ENCODE assay signal across 28 cellular contexts in genomic region chr18:39419315-39419714, GRCh38.
"Had no signal": no experiment of that assay in that cellular context is flagged by ENCODE, and none has a peak within 500 bp of the region (broad histone marks: within the 10 kb centered on the region; RNA-seq: fewer than 3 reads in every experiment).

No MANE protein-coding gene starts in this region.

- DNase-seq: colonic mucosa; cortex of kidney; dermis blood vessel endothelial cell; dorsolateral prefrontal cortex; effector CD4-positive, alpha-beta T cell; effector CD8-positive, alpha-beta T cell; effector memory CD4-positive, alpha-beta T cell; effector memory CD8-positive, alpha-beta T cell; endodermal cell; erythroblast; esophagus squamous epithelium; foreskin fibroblast; foreskin keratinocyte; foreskin melanocyte; gastrocnemius medialis; glutamatergic neuron; head of caudate nucleus; heart left ventricle; heart right ventricle had no signal

- H3K9me3 ChIP-seq: colonic mucosa, esophagus muscularis mucosa, esophagus squamous epithelium, gastrocnemius medialis, gastroesophageal sphincter, heart left ventricle, heart right ventricle had no signal

- H3K4me1 ChIP-seq: colonic mucosa, esophagus muscularis mucosa, gastrocnemius medialis, gastroesophageal sphincter, heart left ventricle, heart right ventricle had no signal

- ATAC-seq: effector memory CD8-positive, alpha-beta T cell; esophagus mucosa; foreskin keratinocyte; gastrocnemius medialis; gastroesophageal sphincter; heart left ventricle; heart right ventricle had no signal

- FAIRE-seq: colon, endometrium, endothelial cell of umbilical vein, frontal cortex had no signal

- H3K36me3 ChIP-seq: colonic mucosa, esophagus muscularis mucosa, esophagus squamous epithelium, gastrocnemius medialis, gastroesophageal sphincter, heart left ventricle, heart right ventricle had no signal

- H3K27me3 ChIP-seq: colonic mucosa, dorsolateral prefrontal cortex, esophagus muscularis mucosa, esophagus squamous epithelium, foreskin keratinocyte, gastrocnemius medialis, gastroesophageal sphincter, heart left ventricle, heart right ventricle had no signal

- H3K27ac ChIP-seq: colonic mucosa, coronary artery, dorsolateral prefrontal cortex, epithelial cell of prostate, esophagus muscularis mucosa, esophagus squamous epithelium, foreskin keratinocyte, gastrocnemius medialis, gastroesophageal sphincter, heart left ventricle, heart right ventricle had no signal

- H3K4me3 ChIP-seq: colonic mucosa, coronary artery, dorsolateral prefrontal cortex, esophagus muscularis mucosa, esophagus squamous epithelium, gastrocnemius medialis, gastroesophageal sphincter, heart left ventricle, heart right ventricle had no signal
